ENCODE assay signal across 8 cellular contexts in the genomic region with DNA sequence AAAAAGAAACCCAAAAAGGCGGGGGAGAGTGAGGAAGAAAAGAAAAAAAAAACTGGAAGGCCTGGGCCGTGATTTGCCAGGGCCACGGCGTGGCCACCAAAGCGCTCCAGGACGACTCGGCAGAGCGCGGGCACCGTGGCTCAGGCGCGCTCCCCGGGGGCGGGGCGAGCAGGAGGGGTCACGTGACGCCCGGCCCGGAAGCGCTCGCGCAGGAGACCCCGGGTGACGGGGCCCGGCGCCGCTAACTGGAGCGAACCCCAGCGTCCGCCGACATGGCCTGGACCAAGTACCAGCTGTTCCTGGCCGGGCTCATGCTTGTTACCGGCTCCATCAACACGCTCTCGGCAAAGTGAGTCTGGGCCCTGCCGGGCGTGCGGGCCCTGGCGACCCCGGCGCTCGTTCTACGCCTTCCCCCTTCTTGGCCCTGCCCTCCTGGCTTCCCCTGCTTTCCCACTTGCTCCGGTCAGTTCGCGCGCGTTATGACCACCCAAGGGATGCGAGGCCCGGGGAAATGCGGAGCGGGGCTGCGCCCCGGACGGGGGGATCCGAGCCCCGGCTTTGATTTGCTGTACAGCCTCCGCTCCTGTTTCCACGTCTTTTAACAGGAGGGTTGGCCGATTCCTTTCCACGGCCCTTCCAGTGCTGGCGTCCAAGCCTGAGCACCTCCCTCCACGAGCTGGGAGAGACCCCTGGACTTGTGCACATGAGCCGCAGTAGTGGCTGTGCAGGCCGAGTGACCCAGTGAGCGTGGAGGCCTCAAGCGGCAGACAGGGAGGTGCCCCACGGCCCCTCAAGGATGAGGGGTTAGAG. TPM values are rescaled to one million over a fixed set of nuclear protein-coding genes. Genes with fewer than 3 reads are reported as not detected.
DNase-seq lines count a peak whose midpoint lies in the region; ATAC-seq and TF ChIP-seq lines count a peak whose summit lies in the region.

A gene with protein sequence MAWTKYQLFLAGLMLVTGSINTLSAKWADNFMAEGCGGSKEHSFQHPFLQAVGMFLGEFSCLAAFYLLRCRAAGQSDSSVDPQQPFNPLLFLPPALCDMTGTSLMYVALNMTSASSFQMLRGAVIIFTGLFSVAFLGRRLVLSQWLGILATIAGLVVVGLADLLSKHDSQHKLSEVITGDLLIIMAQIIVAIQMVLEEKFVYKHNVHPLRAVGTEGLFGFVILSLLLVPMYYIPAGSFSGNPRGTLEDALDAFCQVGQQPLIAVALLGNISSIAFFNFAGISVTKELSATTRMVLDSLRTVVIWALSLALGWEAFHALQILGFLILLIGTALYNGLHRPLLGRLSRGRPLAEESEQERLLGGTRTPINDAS (plus strand): TSS at position 207 of the 810 bp plus-strand sequence. CDS start 66 bp downstream, at position 273.

- peaks cover 49% of the 10 kb centered on the region for H3K4me1 Mint-ChIP-seq in activated CD4-positive, alpha-beta memory T cell treated with anti-CD3 and anti-CD28 coated beads, Interleukin-2, amount 10 ng/mL, durations not matched to agents 7 days and 5 days

- H3K9ac ChIP-seq in duodenal mucosa (ENCODE audit: low read depth in 1 of 2, low read length in 2 of 2): peak within 1 kb of the TSS; percentile 87 to 95

- CTCF ChIA-PET in activated CD4-positive, alpha-beta memory T cell treated with anti-CD3 and anti-CD28 coated beads, Interleukin-2, amount 10 ng/mL, durations not matched to agents 7 days and 5 days (lab: Charles Lee): interaction anchor here (1.4 kb wide), 1 partner anchor 19 kb away, joined by 4 read pairs; no protein-coding TSS in a partner anchor

- H3K27ac Mint-ChIP-seq in activated CD4-positive, alpha-beta memory T cell treated with anti-CD3 and anti-CD28 coated beads, Interleukin-2, amount 10 ng/mL, durations not matched to agents 7 days and 5 days: peak within 1 kb of the TSS; percentile 83

- no peaks in the 10 kb centered on the region for H3K9me3 ChIP-seq in duodenal mucosa (ENCODE audit: control insufficient read depth in 1 of 2, low read length in 2 of 2)

- H3K9me3 Mint-ChIP-seq in activated CD4-positive, alpha-beta memory T cell treated with anti-CD3 and anti-CD28 coated beads, Interleukin-2, amount 10 ng/mL, durations not matched to agents 7 days and 5 days: no peaks in the 10 kb centered on the region

- TF ChIP-seq CTCF in lower leg skin (IDR thresholded peaks at IDR 0.05): no peak

- no peaks in the 10 kb centered on the region for H3K27me3 ChIP-seq in duodenal mucosa (ENCODE audit: control insufficient read depth in 1 of 2, insufficient read depth in 2 of 2, low read length in 2 of 2)

- DNase-seq in AG08396 (ENCODE audit: low spot score): peak; percentile 93
- DNase-seq in NCI-H460 (ENCODE audit: extremely low read depth, low read depth): peak; percentile 70
- DNase-seq in activated CD4-positive, alpha-beta memory T cell treated with anti-CD3 and anti-CD28 coated beads, Interleukin-2, amount 10 ng/mL, durations not matched to agents 7 days and 5 days: peak; percentile 86
- peak; percentile 71 to 96 for DNase-seq in lower leg skin (ENCODE audit: low spot score in 2 of 2)
- peak; percentile 78 to 86 for DNase-seq in stimulated activated CD4-positive, alpha-beta T cell treated with anti-CD3 and anti-CD28 coated beads, Interleukin-4, amount 100 ng/mL, for 4 hours

- TF ChIP-seq POLR2A in lower leg skin (IDR thresholded peaks at IDR 0.05): peak in 1 of 2 donors; percentile 80

- H3K4me3 Mint-ChIP-seq in activated CD4-positive, alpha-beta memory T cell treated with anti-CD3 and anti-CD28 coated beads, Interleukin-2, amount 10 ng/mL, durations not matched to agents 7 days and 5 days: peak within 1 kb of the TSS; percentile 86

- peaks cover 10% of the 10 kb centered on the region for H3K36me3 Mint-ChIP-seq in activated CD4-positive, alpha-beta memory T cell treated with anti-CD3 and anti-CD28 coated beads, Interleukin-2, amount 10 ng/mL, durations not matched to agents 7 days and 5 days (ENCODE audit: low read depth)

- H3K4me1 ChIP-seq in duodenal mucosa (ENCODE audit: control insufficient read depth in 1 of 2, insufficient read depth in 2 of 2, low read length in 2 of 2): peaks cover 16 to 20% of the 10 kb centered on the region in 2 donors

- H3K4me3 ChIP-seq in duodenal mucosa (ENCODE audit: low read depth in 1 of 2, low read length in 2 of 2) (peak within 1 kb of the TSS; percentile 92 to 95), lower leg skin (ENCODE audit: low read depth, poor library complexity, severe bottlenecking) (peak within 1 kb of the TSS; percentile 87)

- peaks cover 0 to 4% of the 10 kb centered on the region in 2 donors for H3K36me3 ChIP-seq in duodenal mucosa (ENCODE audit: control insufficient read depth in 1 of 2, insufficient read depth in 2 of 2, low read length in 2 of 2)

- POLR2A ChIA-PET in activated CD4-positive, alpha-beta memory T cell treated with anti-CD3 and anti-CD28 coated beads, Interleukin-2, amount 10 ng/mL, durations not matched to agents 7 days and 5 days (lab: Charles Lee): interaction anchor here (1.0 to 10.6 kb wide), 6 partner anchors 10 to 731 kb away, joined by 3 to 84 read pairs (median 4); a partner anchor contains a TSS

- 1% methylated on average over 52 to 67 of the region's 68 CpGs for WGBS in lower leg skin, 2 donors

- peak within 1 kb of the TSS; percentile 56 for H3K27ac ChIP-seq in duodenal mucosa (ENCODE audit: low read depth, low read length)

- intact Hi-C loops in lower leg skin (cut with DNase I; ENCODE audit: low total_unique reads): no loop called here

- peak; percentile 44 for ATAC-seq in GM18873 (IDR thresholded peaks at IDR 0.05; ENCODE audit: low FRiP score, unreplicated experiment)
- ATAC-seq in HG03139 (IDR thresholded peaks at IDR 0.05; ENCODE audit: unreplicated experiment): peak; percentile 74

- H3K27me3 Mint-ChIP-seq in activated CD4-positive, alpha-beta memory T cell treated with anti-CD3 and anti-CD28 coated beads, Interleukin-2, amount 10 ng/mL, durations not matched to agents 7 days and 5 days: peaks cover 3% of the 10 kb centered on the region

RNA-seq across cellular contexts. Expression of the gene that starts here (rescaled TPM):
- 48.6 and 48.9 TPM in 2 replicates for total RNA-seq in NCI-H460 (2014; rRNA removed; shearing (Covaris generic))
- polyA plus RNA-seq in NCI-H460 (2014; cell fraction: nucleus; rRNA removed): 25.3 and 26.1 TPM in 2 replicates
- total RNA-seq in activated CD4-positive, alpha-beta memory T cell treated with anti-CD3 and anti-CD28 coated beads, Interleukin-2, amount 10 ng/mL, durations not matched to agents 7 days and 5 days: 10 to 100 TPM; 27.0 to 27.6 TPM
- 10 to 100 TPM; 51.0 to 96.7 (median 87.4) TPM for total RNA-seq in lower leg skin

Comparison
In these comparisons a context has a peak if more than half of its experiments do, and no peak if none do; other contexts are left out.
1. Peak in every context shown above with its lines: DNase-seq, ATAC-seq, H3K4me3 ChIP-seq and H3K27ac ChIP-seq.